Comparison of ENCODE assay signal across 1 cellular context in the genomic region with DNA sequence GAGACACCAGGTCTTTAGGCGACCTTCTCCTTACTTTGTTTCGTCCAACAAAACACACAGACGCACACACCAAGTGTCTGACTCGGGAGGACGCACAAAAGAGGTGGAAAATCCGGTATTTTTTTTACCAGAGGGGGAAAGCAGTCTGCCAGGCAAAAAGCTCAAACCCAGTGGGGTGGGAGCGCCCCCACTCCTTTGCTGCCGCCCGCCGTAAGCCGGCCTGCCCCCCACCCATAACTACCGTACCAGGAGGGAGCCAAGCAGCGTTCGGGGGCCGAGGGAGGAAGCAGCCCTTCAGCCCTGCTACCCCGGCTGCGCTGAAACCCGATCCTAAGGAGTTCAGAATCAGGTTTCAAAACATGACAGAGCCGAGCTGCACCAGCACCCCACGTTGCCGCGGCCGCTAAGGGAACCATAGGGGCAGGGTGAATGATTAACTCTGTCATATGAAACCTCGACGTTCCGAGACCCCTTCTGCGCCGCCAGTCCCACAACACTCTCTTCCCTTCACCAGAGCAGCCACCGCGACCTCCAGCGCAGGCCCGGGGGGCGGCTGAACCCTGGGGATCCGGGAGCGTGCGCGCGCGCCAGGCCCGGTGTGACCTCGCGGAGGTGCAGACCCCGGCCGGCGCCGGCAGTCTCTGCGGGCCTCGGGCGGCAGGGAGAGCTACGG.
TF ChIP-seq lines count a peak whose summit lies in the region.

No MANE protein-coding gene starts in this region.

TF ChIP-seq in HepG2, 621 proteins besides CTCF, POLR2A, EP300 and RAD21 (continued from another document and continues in another):
- TF ChIP-seq, protein P1, sequence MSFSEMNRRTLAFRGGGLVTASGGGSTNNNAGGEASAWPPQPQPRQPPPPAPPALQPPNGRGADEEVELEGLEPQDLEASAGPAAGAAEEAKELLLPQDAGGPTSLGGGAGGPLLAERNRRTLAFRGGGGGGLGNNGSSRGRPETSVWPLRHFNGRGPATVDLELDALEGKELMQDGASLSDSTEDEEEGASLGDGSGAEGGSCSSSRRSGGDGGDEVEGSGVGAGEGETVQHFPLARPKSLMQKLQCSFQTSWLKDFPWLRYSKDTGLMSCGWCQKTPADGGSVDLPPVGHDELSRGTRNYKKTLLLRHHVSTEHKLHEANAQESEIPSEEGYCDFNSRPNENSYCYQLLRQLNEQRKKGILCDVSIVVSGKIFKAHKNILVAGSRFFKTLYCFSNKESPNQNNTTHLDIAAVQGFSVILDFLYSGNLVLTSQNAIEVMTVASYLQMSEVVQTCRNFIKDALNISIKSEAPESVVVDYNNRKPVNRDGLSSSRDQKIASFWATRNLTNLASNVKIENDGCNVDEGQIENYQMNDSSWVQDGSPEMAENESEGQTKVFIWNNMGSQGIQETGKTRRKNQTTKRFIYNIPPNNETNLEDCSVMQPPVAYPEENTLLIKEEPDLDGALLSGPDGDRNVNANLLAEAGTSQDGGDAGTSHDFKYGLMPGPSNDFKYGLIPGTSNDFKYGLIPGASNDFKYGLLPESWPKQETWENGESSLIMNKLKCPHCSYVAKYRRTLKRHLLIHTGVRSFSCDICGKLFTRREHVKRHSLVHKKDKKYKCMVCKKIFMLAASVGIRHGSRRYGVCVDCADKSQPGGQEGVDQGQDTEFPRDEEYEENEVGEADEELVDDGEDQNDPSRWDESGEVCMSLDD (CRISPR knock-in tag; IDR thresholded peaks at IDR 0.05; ENCODE audit: borderline replicate concordance): no peak
- no peak for TF ChIP-seq MAFF (IDR thresholded peaks at IDR 0.05; ENCODE audit: low read depth, low read length)
- no peak for TF ChIP-seq ZSCAN21 (CRISPR knock-in tag; IDR thresholded peaks at IDR 0.05; ENCODE audit: borderline replicate concordance)
- TF ChIP-seq ZFP36L1 (CRISPR knock-in tag; IDR thresholded peaks at IDR 0.05): no peak
- no peak for TF ChIP-seq TOE1 (CRISPR knock-in tag; IDR thresholded peaks at IDR 0.05)
- TF ChIP-seq, protein P2, sequence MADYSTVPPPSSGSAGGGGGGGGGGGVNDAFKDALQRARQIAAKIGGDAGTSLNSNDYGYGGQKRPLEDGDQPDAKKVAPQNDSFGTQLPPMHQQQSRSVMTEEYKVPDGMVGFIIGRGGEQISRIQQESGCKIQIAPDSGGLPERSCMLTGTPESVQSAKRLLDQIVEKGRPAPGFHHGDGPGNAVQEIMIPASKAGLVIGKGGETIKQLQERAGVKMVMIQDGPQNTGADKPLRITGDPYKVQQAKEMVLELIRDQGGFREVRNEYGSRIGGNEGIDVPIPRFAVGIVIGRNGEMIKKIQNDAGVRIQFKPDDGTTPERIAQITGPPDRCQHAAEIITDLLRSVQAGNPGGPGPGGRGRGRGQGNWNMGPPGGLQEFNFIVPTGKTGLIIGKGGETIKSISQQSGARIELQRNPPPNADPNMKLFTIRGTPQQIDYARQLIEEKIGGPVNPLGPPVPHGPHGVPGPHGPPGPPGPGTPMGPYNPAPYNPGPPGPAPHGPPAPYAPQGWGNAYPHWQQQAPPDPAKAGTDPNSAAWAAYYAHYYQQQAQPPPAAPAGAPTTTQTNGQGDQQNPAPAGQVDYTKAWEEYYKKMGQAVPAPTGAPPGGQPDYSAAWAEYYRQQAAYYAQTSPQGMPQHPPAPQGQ (CRISPR knock-in tag; IDR thresholded peaks at IDR 0.05; ENCODE audit: borderline replicate concordance): no peak
- peak; percentile 31; the same call in 1 of the 2 replicates for TF ChIP-seq ZNF160 (CRISPR knock-in tag; IDR thresholded peaks at IDR 0.05)
- TF ChIP-seq ZMYM3 (CRISPR knock-in tag; IDR thresholded peaks at IDR 0.05): no peak
- TF ChIP-seq, protein P3, sequence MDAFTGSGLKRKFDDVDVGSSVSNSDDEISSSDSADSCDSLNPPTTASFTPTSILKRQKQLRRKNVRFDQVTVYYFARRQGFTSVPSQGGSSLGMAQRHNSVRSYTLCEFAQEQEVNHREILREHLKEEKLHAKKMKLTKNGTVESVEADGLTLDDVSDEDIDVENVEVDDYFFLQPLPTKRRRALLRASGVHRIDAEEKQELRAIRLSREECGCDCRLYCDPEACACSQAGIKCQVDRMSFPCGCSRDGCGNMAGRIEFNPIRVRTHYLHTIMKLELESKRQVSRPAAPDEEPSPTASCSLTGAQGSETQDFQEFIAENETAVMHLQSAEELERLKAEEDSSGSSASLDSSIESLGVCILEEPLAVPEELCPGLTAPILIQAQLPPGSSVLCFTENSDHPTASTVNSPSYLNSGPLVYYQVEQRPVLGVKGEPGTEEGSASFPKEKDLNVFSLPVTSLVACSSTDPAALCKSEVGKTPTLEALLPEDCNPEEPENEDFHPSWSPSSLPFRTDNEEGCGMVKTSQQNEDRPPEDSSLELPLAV (CRISPR knock-in tag; conservative IDR thresholded peaks at IDR 0.05; ENCODE audit: low read depth): no peak
- TF ChIP-seq ZNF772 (CRISPR knock-in tag; IDR thresholded peaks at IDR 0.05): no peak
- TF ChIP-seq, protein P4, sequence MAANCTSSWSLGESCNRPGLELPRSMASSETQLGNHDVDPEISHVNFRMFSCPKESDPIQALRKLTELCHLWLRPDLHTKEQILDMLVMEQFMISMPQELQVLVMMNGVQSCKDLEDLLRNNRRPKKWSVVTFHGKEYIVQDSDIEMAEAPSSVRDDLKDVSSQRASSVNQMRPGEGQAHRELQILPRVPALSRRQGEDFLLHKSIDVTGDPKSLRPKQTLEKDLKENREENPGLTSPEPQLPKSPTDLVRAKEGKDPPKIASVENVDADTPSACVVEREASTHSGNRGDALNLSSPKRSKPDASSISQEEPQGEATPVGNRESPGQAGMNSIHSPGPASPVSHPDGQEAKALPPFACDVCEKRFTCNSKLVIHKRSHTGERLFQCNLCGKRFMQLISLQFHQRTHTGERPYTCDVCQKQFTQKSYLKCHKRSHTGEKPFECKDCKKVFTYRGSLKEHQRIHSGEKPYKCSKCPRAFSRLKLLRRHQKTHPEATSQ (CRISPR knock-in tag; IDR thresholded peaks at IDR 0.05; ENCODE audit: borderline replicate concordance): peak; percentile 10; the same call in 1 of the 2 replicates
- TF ChIP-seq ETV5 (CRISPR knock-in tag; IDR thresholded peaks at IDR 0.05; ENCODE audit: borderline replicate concordance): no peak
- TF ChIP-seq ERF (CRISPR knock-in tag; IDR thresholded peaks at IDR 0.05): 0 out of 2 replicates have a peak, but pooled peaks have one; percentile 20
- TF ChIP-seq ZNF7 (CRISPR knock-in tag; IDR thresholded peaks at IDR 0.05): no peak
- no peak for TF ChIP-seq JUND (CRISPR knock-in tag; IDR thresholded peaks at IDR 0.05)
- 0 out of 2 replicates have a peak, but pooled peaks have one; percentile 8 for TF ChIP-seq ZNF605 (CRISPR knock-in tag; IDR thresholded peaks at IDR 0.05)
- no peak for TF ChIP-seq ZNF232 (CRISPR knock-in tag; IDR thresholded peaks at IDR 0.05; ENCODE audit: borderline replicate concordance)
- TF ChIP-seq ZFP62 (CRISPR knock-in tag; IDR thresholded peaks at IDR 0.05): no peak
- no peak for TF ChIP-seq ZNF430 (CRISPR knock-in tag; IDR thresholded peaks at IDR 0.05)
- TF ChIP-seq TGIF2 (CRISPR knock-in tag; IDR thresholded peaks at IDR 0.05): peak; percentile 99
- TF ChIP-seq RBAK (CRISPR knock-in tag; IDR thresholded peaks at IDR 0.05): no peak
- peak; percentile 61 for TF ChIP-seq ZFX (CRISPR knock-in tag; IDR thresholded peaks at IDR 0.05; ENCODE audit: low read depth)
- TF ChIP-seq, protein P5, sequence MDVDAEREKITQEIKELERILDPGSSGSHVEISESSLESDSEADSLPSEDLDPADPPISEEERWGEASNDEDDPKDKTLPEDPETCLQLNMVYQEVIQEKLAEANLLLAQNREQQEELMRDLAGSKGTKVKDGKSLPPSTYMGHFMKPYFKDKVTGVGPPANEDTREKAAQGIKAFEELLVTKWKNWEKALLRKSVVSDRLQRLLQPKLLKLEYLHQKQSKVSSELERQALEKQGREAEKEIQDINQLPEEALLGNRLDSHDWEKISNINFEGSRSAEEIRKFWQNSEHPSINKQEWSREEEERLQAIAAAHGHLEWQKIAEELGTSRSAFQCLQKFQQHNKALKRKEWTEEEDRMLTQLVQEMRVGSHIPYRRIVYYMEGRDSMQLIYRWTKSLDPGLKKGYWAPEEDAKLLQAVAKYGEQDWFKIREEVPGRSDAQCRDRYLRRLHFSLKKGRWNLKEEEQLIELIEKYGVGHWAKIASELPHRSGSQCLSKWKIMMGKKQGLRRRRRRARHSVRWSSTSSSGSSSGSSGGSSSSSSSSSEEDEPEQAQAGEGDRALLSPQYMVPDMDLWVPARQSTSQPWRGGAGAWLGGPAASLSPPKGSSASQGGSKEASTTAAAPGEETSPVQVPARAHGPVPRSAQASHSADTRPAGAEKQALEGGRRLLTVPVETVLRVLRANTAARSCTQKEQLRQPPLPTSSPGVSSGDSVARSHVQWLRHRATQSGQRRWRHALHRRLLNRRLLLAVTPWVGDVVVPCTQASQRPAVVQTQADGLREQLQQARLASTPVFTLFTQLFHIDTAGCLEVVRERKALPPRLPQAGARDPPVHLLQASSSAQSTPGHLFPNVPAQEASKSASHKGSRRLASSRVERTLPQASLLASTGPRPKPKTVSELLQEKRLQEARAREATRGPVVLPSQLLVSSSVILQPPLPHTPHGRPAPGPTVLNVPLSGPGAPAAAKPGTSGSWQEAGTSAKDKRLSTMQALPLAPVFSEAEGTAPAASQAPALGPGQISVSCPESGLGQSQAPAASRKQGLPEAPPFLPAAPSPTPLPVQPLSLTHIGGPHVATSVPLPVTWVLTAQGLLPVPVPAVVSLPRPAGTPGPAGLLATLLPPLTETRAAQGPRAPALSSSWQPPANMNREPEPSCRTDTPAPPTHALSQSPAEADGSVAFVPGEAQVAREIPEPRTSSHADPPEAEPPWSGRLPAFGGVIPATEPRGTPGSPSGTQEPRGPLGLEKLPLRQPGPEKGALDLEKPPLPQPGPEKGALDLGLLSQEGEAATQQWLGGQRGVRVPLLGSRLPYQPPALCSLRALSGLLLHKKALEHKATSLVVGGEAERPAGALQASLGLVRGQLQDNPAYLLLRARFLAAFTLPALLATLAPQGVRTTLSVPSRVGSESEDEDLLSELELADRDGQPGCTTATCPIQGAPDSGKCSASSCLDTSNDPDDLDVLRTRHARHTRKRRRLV (CRISPR knock-in tag; IDR thresholded peaks at IDR 0.05): no peak
- TF ChIP-seq ZNF383 (CRISPR knock-in tag; IDR thresholded peaks at IDR 0.05; ENCODE audit: borderline replicate concordance): peak; percentile 68; the same call in 1 of the 2 replicates
- TF ChIP-seq JUNB (CRISPR knock-in tag; IDR thresholded peaks at IDR 0.05; ENCODE audit: borderline replicate concordance): no peak
- TF ChIP-seq CHD2 (IDR thresholded peaks at IDR 0.05; ENCODE audit: low read depth, low read length): no peak
- TF ChIP-seq PLRG1 (conservative IDR thresholded peaks at IDR 0.05): no peak
- TF ChIP-seq IRX3 (CRISPR knock-in tag; IDR thresholded peaks at IDR 0.05; ENCODE audit: borderline replicate concordance, low read depth): 0 out of 2 replicates have a peak, but pooled peaks have one; percentile 16
- TF ChIP-seq, protein P6, sequence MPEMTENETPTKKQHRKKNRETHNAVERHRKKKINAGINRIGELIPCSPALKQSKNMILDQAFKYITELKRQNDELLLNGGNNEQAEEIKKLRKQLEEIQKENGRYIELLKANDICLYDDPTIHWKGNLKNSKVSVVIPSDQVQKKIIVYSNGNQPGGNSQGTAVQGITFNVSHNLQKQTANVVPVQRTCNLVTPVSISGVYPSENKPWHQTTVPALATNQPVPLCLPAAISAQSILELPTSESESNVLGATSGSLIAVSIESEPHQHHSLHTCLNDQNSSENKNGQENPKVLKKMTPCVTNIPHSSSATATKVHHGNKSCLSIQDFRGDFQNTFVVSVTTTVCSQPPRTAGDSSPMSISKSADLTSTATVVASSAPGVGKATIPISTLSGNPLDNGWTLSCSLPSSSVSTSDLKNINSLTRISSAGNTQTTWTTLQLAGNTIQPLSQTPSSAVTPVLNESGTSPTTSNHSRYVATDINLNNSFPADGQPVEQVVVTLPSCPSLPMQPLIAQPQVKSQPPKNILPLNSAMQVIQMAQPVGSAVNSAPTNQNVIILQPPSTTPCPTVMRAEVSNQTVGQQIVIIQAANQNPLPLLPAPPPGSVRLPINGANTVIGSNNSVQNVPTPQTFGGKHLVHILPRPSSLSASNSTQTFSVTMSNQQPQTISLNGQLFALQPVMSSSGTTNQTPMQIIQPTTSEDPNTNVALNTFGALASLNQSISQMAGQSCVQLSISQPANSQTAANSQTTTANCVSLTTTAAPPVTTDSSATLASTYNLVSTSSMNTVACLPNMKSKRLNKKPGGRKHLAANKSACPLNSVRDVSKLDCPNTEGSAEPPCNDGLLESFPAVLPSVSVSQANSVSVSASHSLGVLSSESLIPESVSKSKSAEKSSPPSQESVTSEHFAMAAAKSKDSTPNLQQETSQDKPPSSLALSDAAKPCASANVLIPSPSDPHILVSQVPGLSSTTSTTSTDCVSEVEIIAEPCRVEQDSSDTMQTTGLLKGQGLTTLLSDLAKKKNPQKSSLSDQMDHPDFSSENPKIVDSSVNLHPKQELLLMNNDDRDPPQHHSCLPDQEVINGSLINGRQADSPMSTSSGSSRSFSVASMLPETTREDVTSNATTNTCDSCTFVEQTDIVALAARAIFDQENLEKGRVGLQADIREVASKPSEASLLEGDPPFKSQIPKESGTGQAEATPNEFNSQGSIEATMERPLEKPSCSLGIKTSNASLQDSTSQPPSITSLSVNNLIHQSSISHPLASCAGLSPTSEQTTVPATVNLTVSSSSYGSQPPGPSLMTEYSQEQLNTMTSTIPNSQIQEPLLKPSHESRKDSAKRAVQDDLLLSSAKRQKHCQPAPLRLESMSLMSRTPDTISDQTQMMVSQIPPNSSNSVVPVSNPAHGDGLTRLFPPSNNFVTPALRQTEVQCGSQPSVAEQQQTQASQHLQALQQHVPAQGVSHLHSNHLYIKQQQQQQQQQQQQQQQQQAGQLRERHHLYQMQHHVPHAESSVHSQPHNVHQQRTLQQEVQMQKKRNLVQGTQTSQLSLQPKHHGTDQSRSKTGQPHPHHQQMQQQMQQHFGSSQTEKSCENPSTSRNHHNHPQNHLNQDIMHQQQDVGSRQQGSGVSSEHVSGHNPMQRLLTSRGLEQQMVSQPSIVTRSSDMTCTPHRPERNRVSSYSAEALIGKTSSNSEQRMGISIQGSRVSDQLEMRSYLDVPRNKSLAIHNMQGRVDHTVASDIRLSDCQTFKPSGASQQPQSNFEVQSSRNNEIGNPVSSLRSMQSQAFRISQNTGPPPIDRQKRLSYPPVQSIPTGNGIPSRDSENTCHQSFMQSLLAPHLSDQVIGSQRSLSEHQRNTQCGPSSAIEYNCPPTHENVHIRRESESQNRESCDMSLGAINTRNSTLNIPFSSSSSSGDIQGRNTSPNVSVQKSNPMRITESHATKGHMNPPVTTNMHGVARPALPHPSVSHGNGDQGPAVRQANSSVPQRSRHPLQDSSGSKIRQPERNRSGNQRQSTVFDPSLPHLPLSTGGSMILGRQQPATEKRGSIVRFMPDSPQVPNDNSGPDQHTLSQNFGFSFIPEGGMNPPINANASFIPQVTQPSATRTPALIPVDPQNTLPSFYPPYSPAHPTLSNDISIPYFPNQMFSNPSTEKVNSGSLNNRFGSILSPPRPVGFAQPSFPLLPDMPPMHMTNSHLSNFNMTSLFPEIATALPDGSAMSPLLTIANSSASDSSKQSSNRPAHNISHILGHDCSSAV (CRISPR knock-in tag; IDR thresholded peaks at IDR 0.05; ENCODE audit: borderline replicate concordance): no peak
